8 cellular contexts compared by ENCODE assay signal in the genomic region with DNA sequence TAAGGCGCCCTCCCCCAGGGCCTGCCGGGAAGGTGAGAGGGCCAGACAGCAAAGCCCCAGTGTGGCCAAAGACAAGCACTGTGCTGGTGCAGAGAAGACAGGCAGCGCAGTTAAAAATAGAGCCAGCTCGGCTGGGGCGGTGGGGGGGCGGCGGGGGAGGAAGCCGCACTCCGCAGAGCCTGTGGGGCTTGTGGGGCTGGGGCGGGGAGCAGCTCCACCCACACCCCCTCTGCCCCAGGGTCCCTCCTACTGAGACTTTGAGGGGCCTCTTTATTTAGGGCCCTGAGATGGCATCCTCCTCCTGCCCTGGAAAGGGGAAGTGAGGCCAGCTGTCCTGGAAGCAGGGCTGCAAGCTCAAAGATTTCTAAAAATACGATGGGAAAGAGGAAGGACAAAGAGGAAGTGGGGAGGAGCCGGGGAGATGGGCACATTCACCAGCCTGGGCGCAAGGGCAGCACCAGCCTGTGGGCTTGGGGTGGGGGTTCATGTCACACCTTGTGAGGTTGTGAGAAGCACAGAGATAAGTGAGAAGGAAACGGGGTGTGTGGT.
DNase-seq lines count a peak whose midpoint lies in the region; ATAC-seq and TF ChIP-seq lines count a peak whose summit lies in the region.

No MANE protein-coding gene starts in this region.

- H3K9ac ChIP-seq in rectal smooth muscle tissue (ENCODE audit: low read length) = no peak overlapping the region

- no peaks in the 10 kb centered on the region for H3K4me1 ChIP-seq in rectal smooth muscle tissue (ENCODE audit: control insufficient read depth, insufficient read depth, low read length)

- no peak overlapping the region for H3K27ac ChIP-seq in rectal smooth muscle tissue (ENCODE audit: low read depth, low read length)

- POLR2A ChIA-PET in HEK293T (lab: Yijun Ruan, JAX) = interaction anchor here (1.5 kb wide), 1 partner anchor 12 kb away, joined by 3 read pairs; no protein-coding TSS in a partner anchor

- TF ChIP-seq CTCF in GM20000 (IDR thresholded peaks at IDR 0.05; ENCODE audit: extremely low read depth, missing control alignments) = no peak

- H3K36me3 ChIP-seq in rectal smooth muscle tissue (ENCODE audit: control insufficient read depth, insufficient read depth, low read length) = no peaks in the 10 kb centered on the region

- H3K27me3 ChIP-seq in rectal smooth muscle tissue (ENCODE audit: control insufficient read depth, insufficient read depth, low read length) = peaks cover 1% of the 10 kb centered on the region

- ATAC-seq in HG02884 (IDR thresholded peaks at IDR 0.05; ENCODE audit: unreplicated experiment) = no peak

- H3K4me3 ChIP-seq in rectal smooth muscle tissue (ENCODE audit: low read length) = peak overlapping the region; percentile 42

- CTCF ChIA-PET in HEK293T (lab: Yijun Ruan, JAX) = no interaction called here

- DNase-seq in GM20000 (ENCODE audit: low spot score) = peak; percentile 59
- DNase-seq in T-helper 2 cell = peak in 3 of 5 experiments; percentile 33 to 71 (median 63)
- DNase-seq in effector CD8-positive, alpha-beta T cell (lab: John Stamatoyannopoulos, UW) = peak; percentile 16
- no peak for DNase-seq in NCI-H1105 treated with DMSO at 0.1 percent for 48 hours (lab: John Stamatoyannopoulos, UW)
- no peak for DNase-seq in DMS53 (lab: John Stamatoyannopoulos, UW)
- DNase-seq in HEK293T (ENCODE audit: extremely low spot score) = no peak

TF ChIP-seq in HEK293T, 16 proteins besides CTCF, POLR2A, EP300 and RAD21:
- TF ChIP-seq SP1 (IDR thresholded peaks at IDR 0.05) = no peak
- no peak for TF ChIP-seq CTBP1 (IDR thresholded peaks at IDR 0.05; ENCODE audit: borderline replicate concordance)
- no peak for TF ChIP-seq BHLHE40 (IDR thresholded peaks at IDR 0.05; ENCODE audit: borderline replicate concordance)
- TF ChIP-seq, protein P1, sequence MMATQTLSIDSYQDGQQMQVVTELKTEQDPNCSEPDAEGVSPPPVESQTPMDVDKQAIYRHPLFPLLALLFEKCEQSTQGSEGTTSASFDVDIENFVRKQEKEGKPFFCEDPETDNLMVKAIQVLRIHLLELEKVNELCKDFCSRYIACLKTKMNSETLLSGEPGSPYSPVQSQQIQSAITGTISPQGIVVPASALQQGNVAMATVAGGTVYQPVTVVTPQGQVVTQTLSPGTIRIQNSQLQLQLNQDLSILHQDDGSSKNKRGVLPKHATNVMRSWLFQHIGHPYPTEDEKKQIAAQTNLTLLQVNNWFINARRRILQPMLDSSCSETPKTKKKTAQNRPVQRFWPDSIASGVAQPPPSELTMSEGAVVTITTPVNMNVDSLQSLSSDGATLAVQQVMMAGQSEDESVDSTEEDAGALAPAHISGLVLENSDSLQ (IDR thresholded peaks at IDR 0.05) = no peak
- no peak for TF ChIP-seq ARNT (IDR thresholded peaks at IDR 0.05)
- TF ChIP-seq SUZ12 (IDR thresholded peaks at IDR 0.05) = no peak
- TF ChIP-seq ELF4 (IDR thresholded peaks at IDR 0.05) = no peak
- TF ChIP-seq HDGF (IDR thresholded peaks at IDR 0.05; ENCODE audit: borderline replicate concordance) = no peak

Comparison
In these comparisons a context has a peak if more than half of its experiments do, and no peak if none do; other contexts are left out.
1. DNase-seq: peak in GM20000 (single experiment), T-helper 2 cell (3 of 5) and effector CD8-positive, alpha-beta T cell (single experiment); none in NCI-H1105 treated with DMSO at 0.1 percent for 48 hours (single experiment), DMS53 (single experiment) and HEK293T (single experiment).